ENCODE assay signal across 16 cellular contexts in the genomic region with DNA sequence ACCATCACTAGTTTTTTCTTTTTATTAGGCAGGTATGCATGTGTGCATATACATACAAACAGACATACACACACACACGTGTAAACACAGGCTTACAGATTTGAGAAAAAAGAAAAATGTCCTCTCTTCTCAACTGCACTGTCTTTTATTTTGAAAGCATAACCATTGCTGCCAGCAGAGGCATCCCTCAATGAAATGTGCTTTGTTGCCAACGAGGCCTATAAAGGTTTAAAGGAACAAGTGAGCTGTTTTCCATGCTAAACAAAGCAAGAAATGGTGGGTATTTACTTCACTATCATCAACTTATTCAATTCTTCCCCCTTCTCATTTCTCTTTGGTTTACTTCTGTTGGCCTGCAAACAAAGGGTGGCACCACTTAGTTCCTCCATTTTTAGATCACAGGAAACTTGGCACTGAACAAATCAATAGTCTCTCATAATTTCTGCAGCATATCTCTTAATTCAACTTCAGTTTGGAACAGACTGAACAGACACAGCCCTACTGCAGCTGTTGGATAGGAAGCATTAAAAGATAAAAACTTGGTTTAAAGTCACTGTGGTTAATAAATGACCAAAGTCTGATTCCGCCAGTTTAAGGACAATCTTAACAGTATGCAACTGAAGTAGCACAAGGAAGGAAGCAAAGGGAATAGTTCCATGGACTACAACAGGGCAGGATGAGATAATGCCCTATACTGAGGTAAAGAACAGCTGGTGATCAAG. TPM values are rescaled to one million over a fixed set of nuclear protein-coding genes. Genes with fewer than 3 reads are reported as not detected.
DNase-seq lines count a peak whose midpoint lies in the region; ATAC-seq and TF ChIP-seq lines count a peak whose summit lies in the region.
"Had no signal": no experiment of that assay in that cellular context is flagged by ENCODE, and none has a peak within 500 bp of the region (broad histone marks: within the 10 kb centered on the region; RNA-seq: fewer than 3 reads in every experiment).

No MANE protein-coding gene starts in this region.

- ATAC-seq in Right ventricle myocardium inferior = peak; percentile 49
- ATAC-seq: SK-N-SH treated with all-trans-retinoic acid at 6 μM for 48 hours; stimulated activated naive CD8-positive, alpha-beta T cell treated with anti-CD3 and anti-CD28 coated beads, Interleukin-15, Interleukin-2, amounts not matched to agents 100 U/mL and 50 U/mL, for 24 hours had no signal

- H3K27me3 ChIP-seq in right atrium auricular region = no peaks in the 10 kb centered on the region
- H3K27me3 ChIP-seq in transverse colon = no peaks in the 10 kb centered on the region

- H3K36me3 ChIP-seq in right atrium auricular region = no peaks in the 10 kb centered on the region
- H3K36me3 ChIP-seq in transverse colon = no peaks in the 10 kb centered on the region
- H3K36me3 ChIP-seq: WERI-Rb-1 had no signal

- TF ChIP-seq CTCF in right atrium auricular region (IDR thresholded peaks at IDR 0.05) (no peak), fibroblast of the aortic adventitia (IDR thresholded peaks at IDR 0.05; ENCODE audit: insufficient read depth, low read length) (peak; percentile 14), transverse colon (IDR thresholded peaks at IDR 0.05) (peak in 2 of 5 experiments; percentile 33 to 49)

- WGBS in transverse colon (ENCODE audit: low coverage in 1 of 2), 2 donors = 29 to 58% methylated on average over 2 to 3 of the region's 3 CpGs

- H3K27ac ChIP-seq in right atrium auricular region (no peak overlapping the region), transverse colon (peak overlapping the region; percentile 47 to 76 (median 62))
- H3K27ac ChIP-seq: PC-9, WERI-Rb-1 had no signal

- no peak for TF ChIP-seq EP300 in transverse colon (IDR thresholded peaks at IDR 0.05; ENCODE audit: low read depth)

- H3K4me3 ChIP-seq in right atrium auricular region (no peak overlapping the region), fibroblast of the aortic adventitia (ENCODE audit: low read depth, low read length) (no peak overlapping the region), transverse colon (no peak overlapping the region)
- H3K4me3 ChIP-seq: PC-9 had no signal

- H3K4me1 ChIP-seq in right atrium auricular region (peaks cover 0 to 27% of the 10 kb centered on the region in 2 donors), transverse colon (peaks cover 22 to 52% (median 31%) of the 10 kb centered on the region in 4 donors)

- intact Hi-C loops in Right ventricle myocardium inferior (cut with DNase I) = loop anchor here (10.0 kb wide), 2 partner anchors 1019 to 1149 kb away; no protein-coding TSS in a partner anchor
- intact Hi-C loops in transverse colon (cut with DNase I; ENCODE audit: low total_unique reads) = loop anchor here (10.0 kb wide), 1 partner anchor 1019 kb away; no protein-coding TSS in a partner anchor

- TF ChIP-seq POLR2A in transverse colon (IDR thresholded peaks at IDR 0.05) = peak; percentile 34

- in situ Hi-C loops in transverse colon (cut with MboI; ENCODE audit: low pct_ligation_motif_present in 1 of 4, low pct_unique_long_range_greater_than_20kb in 1 of 4, low sequenced_read_pairs in 3 of 4) = loop anchor here (25.0 kb wide), 3 partner anchors 797 to 1147 kb away; no protein-coding TSS in a partner anchor

- H3K9me3 ChIP-seq in right atrium auricular region (no peaks in the 10 kb centered on the region), transverse colon (no peaks in the 10 kb centered on the region)
- H3K9me3 ChIP-seq: Caco-2 had no signal

- DNase-seq in Right ventricle myocardium inferior (ENCODE audit: missing footprints) (no peak), right atrium auricular region (ENCODE audit: low spot score) (no peak), fibroblast of the aortic adventitia (ENCODE audit: low read depth) (peak; percentile 44), medulla oblongata (ENCODE audit: extremely low spot score) (peak; percentile 27), transverse colon (no peak), iPS-NIHi11 (ENCODE audit: low spot score) (no peak), NCI-H128 (lab: John Stamatoyannopoulos, UW; ENCODE audit: unreplicated experiment) (no peak), foreskin melanocyte (no peak)
- DNase-seq: Caco-2; NCI-H1105; NCI-H446; nephron progenitor cell; PC-9; stimulated activated naive CD8-positive, alpha-beta T cell treated with anti-CD3 and anti-CD28 coated beads, Interleukin-15, Interleukin-2, amounts not matched to agents 100 U/mL and 50 U/mL, for 24 hours had no signal

RNA-seq across cellular contexts. Expression of gene TTC33, which starts 21.8 kb away (rescaled TPM):
- total RNA-seq in Right ventricle myocardium inferior (19.3 TPM), right atrium auricular region (10 to 100 TPM; 10.2 to 16.7 TPM), fibroblast of the aortic adventitia (ENCODE audit: low replicate concordance) (13.7 and 15.9 TPM in 2 replicates), transverse colon (10 to 100 TPM in 3 of 4 donors, 1 to 10 TPM in 1; 6.4 to 67.3 (median 17.4) TPM)

RNA-seq across cellular contexts. Expression of gene PTGER4, which starts 54.3 kb away (rescaled TPM):
- total RNA-seq in Right ventricle myocardium inferior = 8.5 TPM
- 10 to 100 TPM in 1 of 2 donors, 1 to 10 TPM in 1; 7.3 to 22.0 TPM for total RNA-seq in right atrium auricular region
- total RNA-seq in fibroblast of the aortic adventitia (ENCODE audit: low replicate concordance) = 0.57 and 12.0 TPM in 2 replicates
- 100 to 1,000 TPM in 3 of 4 donors, 10 to 100 TPM in 1; 39.6 to 127 (median 105) TPM for total RNA-seq in transverse colon

Comparison
In these comparisons a context has a peak if more than half of its experiments do, and no peak if none do; other contexts are left out.
1. DNase-seq: peak in fibroblast of the aortic adventitia (single experiment) and medulla oblongata (single experiment); none in Right ventricle myocardium inferior (single experiment), right atrium auricular region (single experiment), transverse colon (single experiment), iPS-NIHi11 (single experiment), NCI-H128 (single experiment) and foreskin melanocyte (single experiment).
2. H3K27ac ChIP-seq: peak in transverse colon (4 of 4); none in right atrium auricular region (0 of 2).